Comparison of ENCODE assay signal across 29 cellular contexts in genomic region chr21:39321424-39321823, GRCh38. TPM values are rescaled to one million over a fixed set of nuclear protein-coding genes. Genes with fewer than 3 reads are reported as not detected.
A peak's percentile ranks its signal among the peaks of the same experiment; 100 is the strongest.
DNase-seq lines count a peak whose midpoint lies in the region; TF ChIP-seq lines count a peak whose summit lies in the region.
"Had no signal": no experiment of that assay in that cellular context is flagged by ENCODE, and none has a peak within 500 bp of the region (broad histone marks: within the 10 kb centered on the region; RNA-seq: fewer than 3 reads in every experiment).

No MANE protein-coding gene starts in this region.

- POLR2A ChIA-PET in activated CD4-positive, alpha-beta memory T cell treated with anti-CD3 and anti-CD28 coated beads for 36 hours (lab: Charles Lee): no interaction called here

- TF ChIP-seq EP300 in transverse colon (IDR thresholded peaks at IDR 0.05; ENCODE audit: low read depth): no peak

- no peak overlapping the region for H2BK15ac ChIP-seq in mesenchymal stem cell (ENCODE audit: low read depth, poor library complexity, severe bottlenecking)

- in situ Hi-C loops in T47D (cut with HindIII; ENCODE audit: low pct_unique_long_range_greater_than_20kb, low sequenced_read_pairs) (no loop called here), transverse colon (cut with MboI; ENCODE audit: low pct_ligation_motif_present in 1 of 4, low pct_unique_long_range_greater_than_20kb in 1 of 4, low sequenced_read_pairs in 3 of 4) (no loop called here)

- H3K27me3 Mint-ChIP-seq in activated CD4-positive, alpha-beta memory T cell treated with anti-CD3 and anti-CD28 coated beads for 36 hours: no peaks in the 10 kb centered on the region
- H3K27me3 Mint-ChIP-seq: activated naive CD8-positive, alpha-beta T cell treated with anti-CD3 and anti-CD28 coated beads for 36 hours; dendritic cell treated with granulocyte-macrophage colony-stimulating factor and Interleukin-4, amounts not matched to agents 40 ng/mL and 50 ng/mL, for 4 days; memory B cell; stimulated activated naive B cell treated with anti-CD40 and anti-IgM and Interleukin-4, amounts not matched to agents 10 μg/mL and 1 μg/mL and 100 μg/mL, for 72 hours had no signal

- H3K4me1 Mint-ChIP-seq in activated CD4-positive, alpha-beta memory T cell treated with anti-CD3 and anti-CD28 coated beads for 36 hours (ENCODE audit: low read depth): peaks cover under 1% of the 10 kb centered on the region
- H3K4me1 Mint-ChIP-seq: activated naive CD8-positive, alpha-beta T cell treated with anti-CD3 and anti-CD28 coated beads for 36 hours; WTC11 had no signal

- no peak overlapping the region for H4K8ac ChIP-seq in mesenchymal stem cell (ENCODE audit: low read length)

- no peak overlapping the region for H2BK120ac ChIP-seq in mesenchymal stem cell (ENCODE audit: low read depth, low read length)

- H2BK5ac ChIP-seq in mesenchymal stem cell (ENCODE audit: low read depth, low read length, poor library complexity, severe bottlenecking): no peak overlapping the region

- H3K18ac ChIP-seq in mesenchymal stem cell (ENCODE audit: low read depth in 1 of 2, low read length in 2 of 2): no peak overlapping the region

- WGBS in mesenchymal stem cell: 91% methylated on average over 6 of the region's 6 CpGs
- 84 to 100% methylated on average over 1 to 6 of the region's 6 CpGs for WGBS in transverse colon (ENCODE audit: low coverage in 1 of 2), 2 donors

- intact Hi-C loops in transverse colon (cut with DNase I; ENCODE audit: low total_unique reads): no loop called here
- intact Hi-C loops in activated CD4-positive, alpha-beta memory T cell treated with anti-CD3 and anti-CD28 coated beads for 36 hours (cut with micrococcal nuclease): no loop called here

- no peak overlapping the region for H2AK5ac ChIP-seq in mesenchymal stem cell (ENCODE audit: low read length, severe bottlenecking)

- H3K27ac ChIP-seq in C4-2B (peak overlapping the region; percentile 10; the same call in 1 of the 2 replicates), mesenchymal stem cell (ENCODE audit: low read length, poor library complexity, severe bottlenecking) (peak overlapping the region; percentile 7), transverse colon (no peak overlapping the region)
- H3K27ac ChIP-seq: ascending aorta, BLaER1, suprapubic skin had no signal

- H3K36me3 ChIP-seq in mesenchymal stem cell (ENCODE audit: control insufficient read depth in 1 of 2, insufficient read depth in 2 of 2, low read depth in 1 of 2, low read length in 2 of 2) (no peaks in the 10 kb centered on the region), transverse colon (no peaks in the 10 kb centered on the region)
- H3K36me3 ChIP-seq: ascending aorta, BLaER1, heart left ventricle, suprapubic skin had no signal

- H3K4me1 ChIP-seq in mesenchymal stem cell (ENCODE audit: control insufficient read depth, insufficient read depth, low read depth, low read length) (peaks cover 2% of the 10 kb centered on the region), transverse colon (peaks cover 0 to 4% (median 0%) of the 10 kb centered on the region in 4 donors)
- H3K4me1 ChIP-seq: ascending aorta had no signal

- TF ChIP-seq POLR2A in transverse colon (IDR thresholded peaks at IDR 0.05): no peak

- CTCF ChIA-PET in activated CD4-positive, alpha-beta memory T cell treated with anti-CD3 and anti-CD28 coated beads for 36 hours (lab: Charles Lee): no interaction called here

- no peak overlapping the region for H2BK12ac ChIP-seq in mesenchymal stem cell (ENCODE audit: low read length in 2 of 2)

- H3K36me3 Mint-ChIP-seq in activated CD4-positive, alpha-beta memory T cell treated with anti-CD3 and anti-CD28 coated beads for 36 hours: no peaks in the 10 kb centered on the region
- H3K36me3 Mint-ChIP-seq: activated naive CD8-positive, alpha-beta T cell treated with anti-CD3 and anti-CD28 coated beads for 36 hours; memory B cell; stimulated activated naive B cell treated with anti-CD40 and anti-IgM and Interleukin-4, amounts not matched to agents 10 μg/mL and 1 μg/mL and 100 μg/mL, for 72 hours; WTC11 had no signal

- H3K23ac ChIP-seq in mesenchymal stem cell (ENCODE audit: low read length in 2 of 2): peak overlapping the region in 1 of 2 experiments; percentile 80

- TF ChIP-seq CTCF in C4-2B (conservative IDR thresholded peaks at IDR 0.05) (no peak), transverse colon (IDR thresholded peaks at IDR 0.05) (no peak)

- peak overlapping the region; percentile 67 for H4K91ac ChIP-seq in mesenchymal stem cell (ENCODE audit: low read length)

- H3K79me1 ChIP-seq in mesenchymal stem cell (replicated peaks; ENCODE audit: low read length, poor library complexity, severe bottlenecking): no peaks in the 10 kb centered on the region

- no peak overlapping the region for H3K4me2 ChIP-seq in mesenchymal stem cell (ENCODE audit: low read length, poor library complexity, severe bottlenecking)
- H3K4me2 ChIP-seq: BLaER1 had no signal

- no peak overlapping the region for H3K27ac Mint-ChIP-seq in activated CD4-positive, alpha-beta memory T cell treated with anti-CD3 and anti-CD28 coated beads for 36 hours
- H3K27ac Mint-ChIP-seq: activated naive CD8-positive, alpha-beta T cell treated with anti-CD3 and anti-CD28 coated beads for 36 hours; activated T-helper 2 cell treated with anti-CD3 and anti-CD28 coated beads, Interferon-gamma antibody, Interleukin-2, Interleukin-4, amounts not matched to agents 10 μg/mL and 5 μg/mL and 100 μg/mL, durations not matched to agents 14 hours and 24 hours and 36 hours; dendritic cell treated with granulocyte-macrophage colony-stimulating factor and Interleukin-4, amounts not matched to agents 40 ng/mL and 50 ng/mL, for 4 days; memory B cell; stimulated activated naive B cell treated with anti-CD40 and anti-IgM and Interleukin-4, amounts not matched to agents 10 μg/mL and 1 μg/mL and 100 μg/mL, for 72 hours; WTC11 had no signal

- no peak overlapping the region for H3K9ac ChIP-seq in mesenchymal stem cell (ENCODE audit: low read length)
- H3K9ac ChIP-seq: BLaER1 had no signal

- peak overlapping the region in 1 of 2 experiments; percentile 28 for H3K14ac ChIP-seq in mesenchymal stem cell (ENCODE audit: low read length in 2 of 2)

- no peaks in the 10 kb centered on the region for H3K9me3 Mint-ChIP-seq in activated CD4-positive, alpha-beta memory T cell treated with anti-CD3 and anti-CD28 coated beads for 36 hours
- H3K9me3 Mint-ChIP-seq: activated naive CD8-positive, alpha-beta T cell treated with anti-CD3 and anti-CD28 coated beads for 36 hours; activated T-helper 2 cell treated with anti-CD3 and anti-CD28 coated beads, Interferon-gamma antibody, Interleukin-2, Interleukin-4, amounts not matched to agents 10 μg/mL and 5 μg/mL and 100 μg/mL, durations not matched to agents 14 hours and 24 hours and 36 hours; dendritic cell treated with granulocyte-macrophage colony-stimulating factor and Interleukin-4, amounts not matched to agents 40 ng/mL and 50 ng/mL, for 4 days; memory B cell; stimulated activated naive B cell treated with anti-CD40 and anti-IgM and Interleukin-4, amounts not matched to agents 10 μg/mL and 1 μg/mL and 100 μg/mL, for 72 hours had no signal

- H3K4me3 Mint-ChIP-seq in activated CD4-positive, alpha-beta memory T cell treated with anti-CD3 and anti-CD28 coated beads for 36 hours: no peak overlapping the region
- H3K4me3 Mint-ChIP-seq: activated naive CD8-positive, alpha-beta T cell treated with anti-CD3 and anti-CD28 coated beads for 36 hours; dendritic cell treated with granulocyte-macrophage colony-stimulating factor and Interleukin-4, amounts not matched to agents 40 ng/mL and 50 ng/mL, for 4 days; memory B cell; naive thymus-derived CD4-positive, alpha-beta T cell; stimulated activated naive B cell treated with anti-CD40 and anti-IgM and Interleukin-4, amounts not matched to agents 10 μg/mL and 1 μg/mL and 100 μg/mL, for 72 hours; WTC11 had no signal

- no peak overlapping the region for H3K4me3 ChIP-seq in mesenchymal stem cell (ENCODE audit: insufficient read depth in 1 of 2, low read depth in 1 of 2, low read length in 2 of 2)
- no peak overlapping the region for H3K4me3 ChIP-seq in transverse colon
- H3K4me3 ChIP-seq: ascending aorta, BLaER1, heart left ventricle, suprapubic skin had no signal

- H2AFZ ChIP-seq in mesenchymal stem cell (ENCODE audit: low read depth, low read length): peak overlapping the region; percentile 27

- H3K27me3 ChIP-seq in mesenchymal stem cell (ENCODE audit: control insufficient read depth in 1 of 2, insufficient read depth in 1 of 2, low read length in 2 of 2): no peaks in the 10 kb centered on the region
- H3K27me3 ChIP-seq in transverse colon: no peaks in the 10 kb centered on the region
- H3K27me3 ChIP-seq: ascending aorta, BLaER1, heart left ventricle, suprapubic skin had no signal

- H3K4ac ChIP-seq in mesenchymal stem cell (ENCODE audit: low read depth in 1 of 2, low read length in 2 of 2): no peak overlapping the region

- peak; percentile 6 for DNase-seq in NCI-H226
- DNase-seq in T47D (ENCODE audit: low read depth in 1 of 2, low spot score in 1 of 2): peak; percentile 47 to 98
- no peak for DNase-seq in mesenchymal stem cell
- no peak for DNase-seq in transverse colon
- DNase-seq in GM19240 (ENCODE audit: insufficient read length, low spot score): no peak
- DNase-seq in NCI-H446 (lab: John Stamatoyannopoulos, UW): no peak
- no peak for DNase-seq in activated CD4-positive, alpha-beta memory T cell treated with anti-CD3 and anti-CD28 coated beads for 36 hours
- DNase-seq: ACHN; activated CD8-positive, alpha-beta memory T cell treated with anti-CD3 and anti-CD28 coated beads, Interleukin-2, amount 50 U/mL, for 4 hours; activated naive CD8-positive, alpha-beta T cell treated with anti-CD3 and anti-CD28 coated beads for 36 hours; Calu3; caudate nucleus; heart left ventricle; KBM-7; left colon; naive thymus-derived CD4-positive, alpha-beta T cell; NCI-H1436 treated with DMSO at 0.1 percent for 48 hours; NCI-H524; occipital lobe; stimulated activated CD4-positive, alpha-beta T cell treated with anti-CD3 and anti-CD28 coated beads, Interleukin-2, amount 100 ng/mL, for 48 hours; stimulated activated naive B cell treated with anti-CD40 and anti-IgM and Interleukin-4, amounts not matched to agents 10 μg/mL and 1 μg/mL and 100 μg/mL, for 72 hours had no signal

- H3K9me3 ChIP-seq in mesenchymal stem cell (ENCODE audit: control insufficient read depth, low read length) (no peaks in the 10 kb centered on the region), transverse colon (no peaks in the 10 kb centered on the region)
- H3K9me3 ChIP-seq: ascending aorta, BLaER1, heart left ventricle, suprapubic skin had no signal

RNA-seq across cellular contexts. Expression of gene BRWD1, which starts 8.0 kb away (rescaled TPM):
- 7.1 TPM for polyA plus RNA-seq in mesenchymal stem cell (2013, experiment 1 of 2)
- polyA plus RNA-seq in mesenchymal stem cell (2013, experiment 2 of 2): 7.5 TPM
- 100 to 1,000 TPM in 2 of 4 donors, 10 to 100 TPM in 2; 63.8 to 281 (median 103) TPM for total RNA-seq in transverse colon
- total RNA-seq in activated CD4-positive, alpha-beta memory T cell treated with anti-CD3 and anti-CD28 coated beads for 36 hours: 10 to 100 TPM; 28.7 to 29.4 TPM

RNA-seq across cellular contexts. Expression of gene HMGN1, which starts 27.5 kb away (rescaled TPM):
- polyA plus RNA-seq in mesenchymal stem cell (2013, experiment 1 of 2): 278 TPM
- polyA plus RNA-seq in mesenchymal stem cell (2013, experiment 2 of 2): 282 TPM
- total RNA-seq in transverse colon: 100 to 1,000 TPM in 2 of 4 donors, 10 to 100 TPM in 2; 51.1 to 277 (median 99.7) TPM
- 100 to 1,000 TPM; 441 to 449 TPM for total RNA-seq in activated CD4-positive, alpha-beta memory T cell treated with anti-CD3 and anti-CD28 coated beads for 36 hours

Comparison
In these comparisons a context has a peak if more than half of its experiments do, and no peak if none do; other contexts are left out.
1. H3K27ac ChIP-seq: peak in C4-2B (single experiment) and mesenchymal stem cell (single experiment); none in transverse colon (0 of 4).
2. DNase-seq: peak in NCI-H226 (single experiment) and T47D (2 of 2); none in mesenchymal stem cell (single experiment), transverse colon (single experiment), GM19240 (single experiment), NCI-H446 (0 of 2) and activated CD4-positive, alpha-beta memory T cell treated with anti-CD3 and anti-CD28 coated beads for 36 hours (single experiment).